In the genomic region with DNA sequence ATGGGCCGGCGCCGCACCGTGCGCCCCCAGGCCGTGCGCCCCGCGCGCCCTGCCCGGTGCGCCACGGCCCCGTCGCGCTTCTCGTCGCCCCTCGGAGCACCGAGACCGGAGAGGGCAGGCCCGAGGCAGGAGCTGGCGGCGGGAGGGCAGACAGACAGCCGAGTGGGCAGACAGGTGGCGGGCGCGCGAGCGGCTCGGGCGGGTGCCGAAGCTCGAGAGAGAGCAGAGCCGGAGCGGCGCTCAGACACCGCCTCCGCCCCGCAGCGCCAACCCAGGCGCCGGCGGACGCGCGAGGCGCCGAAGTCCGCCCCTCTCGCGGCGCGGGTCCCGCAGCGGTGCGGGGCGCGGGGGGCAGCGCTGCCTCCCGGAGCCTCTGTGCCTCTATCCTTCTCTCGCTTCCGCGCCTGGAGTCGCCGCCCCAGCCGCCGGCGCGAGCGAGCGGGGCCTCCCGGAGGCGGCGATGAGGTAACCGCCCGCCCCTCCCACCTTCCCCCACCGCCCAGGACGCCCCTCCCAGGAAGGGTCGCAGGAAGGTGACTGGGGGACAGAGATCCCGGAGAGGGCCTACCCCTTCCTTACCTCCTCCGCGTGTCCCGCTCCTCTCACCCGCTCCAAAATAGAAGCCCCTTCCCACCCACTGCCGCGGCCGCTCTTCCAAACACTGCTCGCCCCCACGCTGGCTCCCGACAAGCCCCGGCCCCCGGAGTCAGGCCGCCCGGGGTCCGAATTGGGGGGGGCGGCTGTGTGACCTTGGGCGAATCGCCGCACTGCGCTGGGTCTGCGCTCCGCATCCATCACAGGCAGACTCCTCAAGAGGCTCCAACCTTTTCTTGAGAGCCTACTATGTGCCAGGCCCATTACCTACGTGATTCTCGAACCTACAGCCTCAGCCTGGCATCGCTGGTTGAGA, we compare ENCODE assay signal across 8 cellular contexts. TPM values are rescaled to one million over a fixed set of nuclear protein-coding genes. Genes with fewer than 3 reads are reported as not detected.
A peak's percentile ranks its signal among the peaks of the same experiment; 100 is the strongest.
DNase-seq lines count a peak whose midpoint lies in the region; ATAC-seq and TF ChIP-seq lines count a peak whose summit lies in the region.

A gene with protein sequence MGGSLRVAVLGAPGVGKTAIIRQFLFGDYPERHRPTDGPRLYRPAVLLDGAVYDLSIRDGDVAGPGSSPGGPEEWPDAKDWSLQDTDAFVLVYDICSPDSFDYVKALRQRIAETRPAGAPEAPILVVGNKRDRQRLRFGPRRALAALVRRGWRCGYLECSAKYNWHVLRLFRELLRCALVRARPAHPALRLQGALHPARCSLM (minus strand): TSS at position 412 of the 910 bp plus-strand sequence. CDS start 451 bp downstream, outside the sequence.

- H3K4me2 ChIP-seq in osteoblast (ENCODE audit: insufficient read depth, low read length): no peak within 1 kb of the TSS

- H3K9me3 ChIP-seq in ectodermal cell (ENCODE audit: control insufficient read depth, low read length) (no peaks in the 10 kb centered on the region), osteoblast (ENCODE audit: low read depth, low read length) (no peaks in the 10 kb centered on the region)

- H3K27ac ChIP-seq in ectodermal cell (ENCODE audit: insufficient read depth, low read depth, low read length, poor library complexity, severe bottlenecking) (no peak within 1 kb of the TSS), osteoblast (ENCODE audit: low read depth, low read length) (no peak within 1 kb of the TSS)

- no peaks in the 10 kb centered on the region for H3K9me3 Mint-ChIP-seq in Calu3 (ENCODE audit: low read depth, unreplicated experiment)

- intact Hi-C loops in Calu3 (cut with micrococcal nuclease; ENCODE audit: unreplicated experiment): no loop called here

- peaks cover 3% of the 10 kb centered on the region for H3K79me2 ChIP-seq in osteoblast (ENCODE audit: insufficient read depth, low read length)

- H3K4me3 ChIP-seq in ectodermal cell (ENCODE audit: insufficient read depth, low read depth, low read length) (peak within 1 kb of the TSS; percentile 28), osteoblast (ENCODE audit: insufficient read depth, low read length) (no peak within 1 kb of the TSS)

- H3K27ac Mint-ChIP-seq in Calu3 (ENCODE audit: unreplicated experiment): no peak within 1 kb of the TSS

- H3K27me3 ChIP-seq in ectodermal cell (ENCODE audit: control insufficient read depth, insufficient read depth, low read length, poor library complexity, severe bottlenecking) (peaks cover 46% of the 10 kb centered on the region), osteoblast (ENCODE audit: insufficient read depth, low read length) (peaks cover 41% of the 10 kb centered on the region)

- WGBS in ectodermal cell, 2 experiments: 6 to 7% methylated on average over 103 to 106 of the region's 106 CpGs

- CTCF ChIA-PET in Calu3 (lab: Charles Lee): no interaction called here

- no peak within 1 kb of the TSS for H2AFZ ChIP-seq in osteoblast (ENCODE audit: low read length)

- ATAC-seq in GM21423 (IDR thresholded peaks at IDR 0.05; ENCODE audit: unreplicated experiment) (no peak), GM21619 (IDR thresholded peaks at IDR 0.05; ENCODE audit: unreplicated experiment) (no peak)

- H3K36me3 Mint-ChIP-seq in Calu3 (ENCODE audit: insufficient read depth, unreplicated experiment): peaks cover 25% of the 10 kb centered on the region

- DNase-seq in Calu3 (no peak), NCI-H146 (lab: John Stamatoyannopoulos, UW) (peak; percentile 18), osteoblast (ENCODE audit: insufficient read length, low spot score, missing footprints) (peak; percentile 90), HK-2 (ENCODE audit: unreplicated experiment) (no peak)
- no peak for DNase-seq in stimulated activated CD4-positive, alpha-beta T cell treated with anti-CD3 and anti-CD28 coated beads, Interleukin-2, amount 100 ng/mL, for 48 hours

- H4K20me1 ChIP-seq in osteoblast (ENCODE audit: insufficient read depth, low read length): peaks cover 10% of the 10 kb centered on the region

- H3K4me1 ChIP-seq in ectodermal cell (ENCODE audit: control insufficient read depth, insufficient read depth, low read length): peaks cover 27% of the 10 kb centered on the region
- peaks cover 13% of the 10 kb centered on the region for H3K4me1 ChIP-seq in osteoblast (ENCODE audit: insufficient read depth, low read length)

- H3K36me3 ChIP-seq in ectodermal cell (ENCODE audit: control insufficient read depth, insufficient read depth, low read length) (no peaks in the 10 kb centered on the region), osteoblast (ENCODE audit: insufficient read depth, low read length) (no peaks in the 10 kb centered on the region)

- peaks cover 25% of the 10 kb centered on the region for H3K4me1 Mint-ChIP-seq in Calu3 (ENCODE audit: low read depth, unreplicated experiment)

- H3K4me3 Mint-ChIP-seq in Calu3 (ENCODE audit: low read depth, unreplicated experiment): peak within 1 kb of the TSS; percentile 38

- H3K27me3 Mint-ChIP-seq in Calu3 (ENCODE audit: unreplicated experiment): peaks cover 40% of the 10 kb centered on the region

- no TSS peak for BruUV-seq in Calu3 (replicated peaks; lab: Mats Ljungman, UMichigan)

- no peak for TF ChIP-seq CTCF in Calu3 (IDR thresholded peaks at IDR 0.05; ENCODE audit: unreplicated experiment)
- no peak for TF ChIP-seq CTCF in osteoblast (IDR thresholded peaks at IDR 0.05; ENCODE audit: extremely low read depth, low read depth, low read length)

RNA-seq across cellular contexts. Expression of the gene that starts here (rescaled TPM):
- total RNA-seq in Calu3 (2022): 1.6 and 2.2 TPM in 2 replicates
- not detected for polyA plus RNA-seq in ectodermal cell (2013, experiment 1 of 4)
- 0.21 TPM for polyA plus RNA-seq in ectodermal cell (2013, experiment 2 of 4)
- 0.43 TPM for polyA plus RNA-seq in ectodermal cell (2013, experiment 3 of 4)
- 0.24 TPM for polyA plus RNA-seq in ectodermal cell (2013, experiment 4 of 4)
- not detected in 2 replicates for total RNA-seq in osteoblast

Comparison
In these comparisons a context has a peak if more than half of its experiments do, and no peak if none do; other contexts are left out.
1. Peak in DNase-seq in osteoblast; RNA of the gene not detected or under 1 TPM.